In genomic region chrX:50407976-50408375, GRCh38 we compare ENCODE assay signal across 25 cellular contexts.
"Had no signal": no experiment of that assay in that cellular context is flagged by ENCODE, and none has a peak within 500 bp of the region (broad histone marks: within the 10 kb centered on the region; RNA-seq: fewer than 3 reads in every experiment).

No MANE protein-coding gene starts in this region.

- DNase-seq: dermis blood vessel endothelial cell; effector memory CD4-positive, alpha-beta T cell; erythroblast; esophagus squamous epithelium; foreskin melanocyte; glutamatergic neuron; heart right ventricle; hippocampal formation; left ventricle myocardium superior; lower lobe of right lung; natural killer cell; occipital lobe; ovary; psoas muscle; right cardiac atrium; spleen; stimulated activated CD4-positive, alpha-beta T cell treated with anti-CD3 and anti-CD28 coated beads, Interleukin-4, amount 100 ng/mL, for 4 hours; stimulated activated naive CD8-positive, alpha-beta T cell treated with anti-CD3 and anti-CD28 coated beads, Interleukin-15, Interleukin-2, amounts not matched to agents 100 U/mL and 50 U/mL, for 24 hours; substantia nigra; testis; tibial artery had no signal

- H3K9me3 Mint-ChIP-seq: type B pancreatic cell had no signal

- H3K27me3 Mint-ChIP-seq: stimulated activated memory B cell treated with anti-CD40 and anti-IgM and Interleukin-4, amounts not matched to agents 10 μg/mL and 1 μg/mL and 100 μg/mL, for 72 hours; type B pancreatic cell had no signal

- H3K27me3 ChIP-seq: esophagus squamous epithelium, ovary, testis, tibial artery had no signal

- H3K27ac Mint-ChIP-seq: natural killer cell; stimulated activated memory B cell treated with anti-CD40 and anti-IgM and Interleukin-4, amounts not matched to agents 10 μg/mL and 1 μg/mL and 100 μg/mL, for 72 hours; type B pancreatic cell had no signal

- H3K4me3 ChIP-seq: coronary artery, esophagus squamous epithelium, heart right ventricle, lower lobe of right lung, ovary, psoas muscle, skin epidermis, spleen, testis, tibial artery had no signal

- H3K27ac ChIP-seq: coronary artery, esophagus squamous epithelium, heart right ventricle, lower lobe of right lung, ovary, psoas muscle, skin epidermis, spleen, testis, tibial artery had no signal

- H3K36me3 Mint-ChIP-seq: natural killer cell; stimulated activated memory B cell treated with anti-CD40 and anti-IgM and Interleukin-4, amounts not matched to agents 10 μg/mL and 1 μg/mL and 100 μg/mL, for 72 hours; type B pancreatic cell had no signal

- H3K36me3 ChIP-seq: esophagus squamous epithelium, heart right ventricle, lower lobe of right lung, ovary, spleen, tibial artery had no signal

- H3K4me1 Mint-ChIP-seq: stimulated activated memory B cell treated with anti-CD40 and anti-IgM and Interleukin-4, amounts not matched to agents 10 μg/mL and 1 μg/mL and 100 μg/mL, for 72 hours had no signal

- H3K4me1 ChIP-seq: esophagus squamous epithelium, heart right ventricle, lower lobe of right lung, psoas muscle, spleen, testis, tibial artery had no signal

- ATAC-seq: heart right ventricle; left ventricle myocardium superior; lower lobe of right lung; natural killer cell; psoas muscle; right cardiac atrium; stimulated activated memory B cell treated with anti-CD40 and anti-IgM and Interleukin-4, amounts not matched to agents 10 μg/mL and 1 μg/mL and 100 μg/mL, for 72 hours; stimulated activated naive CD8-positive, alpha-beta T cell treated with anti-CD3 and anti-CD28 coated beads, Interleukin-15, Interleukin-2, amounts not matched to agents 100 U/mL and 50 U/mL, for 24 hours had no signal

- H3K4me3 Mint-ChIP-seq: natural killer cell; stimulated activated memory B cell treated with anti-CD40 and anti-IgM and Interleukin-4, amounts not matched to agents 10 μg/mL and 1 μg/mL and 100 μg/mL, for 72 hours; type B pancreatic cell had no signal
